9 cellular contexts compared by ENCODE assay signal in the genomic region with DNA sequence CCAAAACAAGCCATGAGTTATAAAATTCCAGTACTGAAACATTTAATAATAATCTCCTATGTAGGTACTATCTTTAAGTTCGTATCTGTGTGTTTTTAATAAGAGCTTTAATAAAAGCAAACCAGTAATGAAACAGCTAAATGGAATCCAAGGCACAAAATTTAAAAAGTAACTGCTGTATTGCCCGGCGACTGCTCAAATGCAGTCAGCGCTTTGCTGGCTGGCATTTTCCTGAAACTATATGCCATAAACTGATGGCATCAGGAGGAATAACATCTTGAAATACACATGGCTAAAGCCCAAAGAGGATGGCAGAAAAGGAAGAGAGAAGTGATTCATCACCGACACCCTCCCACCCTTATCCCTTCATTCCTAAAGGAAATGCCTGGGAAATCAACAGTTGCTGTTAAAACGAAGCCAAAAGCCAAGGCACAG.
DNase-seq lines count a peak whose midpoint lies in the region; ATAC-seq and TF ChIP-seq lines count a peak whose summit lies in the region.
"Had no signal": no experiment of that assay in that cellular context is flagged by ENCODE, and none has a peak within 500 bp of the region (broad histone marks: within the 10 kb centered on the region; RNA-seq: fewer than 3 reads in every experiment).

No MANE protein-coding gene starts in this region.

- H3K4me1 ChIP-seq in RWPE2 (ENCODE audit: insufficient read depth, poor library complexity, severe bottlenecking) (peaks cover 10% of the 10 kb centered on the region), fibroblast of lung (ENCODE audit: control insufficient read depth, extremely low read depth, insufficient read depth, low read length) (peaks cover 17% of the 10 kb centered on the region), psoas muscle (peaks cover 3% of the 10 kb centered on the region)

- WGBS in psoas muscle, 3 donors: 48 to 54% (median 52%) methylated on average over 6 of the region's 6 CpGs

- H2AFZ ChIP-seq in fibroblast of lung (ENCODE audit: low read length): no peak overlapping the region

- H4K20me1 ChIP-seq in fibroblast of lung (ENCODE audit: control insufficient read depth, extremely low read depth, insufficient read depth, low read length): no peaks in the 10 kb centered on the region

- no peaks in the 10 kb centered on the region for H3K36me3 ChIP-seq in RWPE2 (ENCODE audit: low read depth)
- H3K36me3 ChIP-seq in fibroblast of lung (ENCODE audit: control insufficient read depth, insufficient read depth, low read length): no peaks in the 10 kb centered on the region
- H3K36me3 ChIP-seq in psoas muscle (ENCODE audit: insufficient read depth in 1 of 2, low read depth in 1 of 2): no peaks in the 10 kb centered on the region

- peak; percentile 26 for DNase-seq in COLO829 (ENCODE audit: low spot score)
- no peak for DNase-seq in RWPE2 (ENCODE audit: low spot score)
- peak; percentile 35 to 75 for DNase-seq in fibroblast of lung (ENCODE audit: low read depth in 2 of 2)
- no peak for DNase-seq in psoas muscle
- DNase-seq in activated effector memory CD4-positive, alpha-beta T cell treated with Interleukin-2 at 50 U/mL for 16 hours: no peak
- DNase-seq in GDM1 (lab: John Stamatoyannopoulos, UW): no peak
- DNase-seq in OCI-M2 (lab: John Stamatoyannopoulos, UW; ENCODE audit: unreplicated experiment): no peak
- no peak for DNase-seq in NCI-H128 (lab: John Stamatoyannopoulos, UW; ENCODE audit: unreplicated experiment)
- DNase-seq: NCI-H1417 treated with DMSO at 0.1 percent for 48 hours had no signal

- H3K27me3 ChIP-seq in RWPE2 (ENCODE audit: insufficient read depth, poor library complexity, severe bottlenecking): no peaks in the 10 kb centered on the region
- no peaks in the 10 kb centered on the region for H3K27me3 ChIP-seq in fibroblast of lung (ENCODE audit: control insufficient read depth, insufficient read depth, low read length)
- no peaks in the 10 kb centered on the region for H3K27me3 ChIP-seq in psoas muscle (ENCODE audit: insufficient read depth in 3 of 3, low read length in 2 of 3)

- no peaks in the 10 kb centered on the region for H3K9me3 ChIP-seq in RWPE2 (ENCODE audit: severe bottlenecking)
- no peaks in the 10 kb centered on the region for H3K9me3 ChIP-seq in fibroblast of lung (ENCODE audit: control insufficient read depth, insufficient read depth, low read depth, low read length)
- H3K9me3 ChIP-seq in psoas muscle: no peaks in the 10 kb centered on the region

- H3K4me2 ChIP-seq in fibroblast of lung (ENCODE audit: extremely low read depth, insufficient read depth, low read length): peak overlapping the region; percentile 23

- H3K4me3 ChIP-seq in RWPE2 (ENCODE audit: severe bottlenecking) (no peak overlapping the region), fibroblast of lung (replicated peaks in 1 of 4; ENCODE audit: control extremely low read depth in 1 of 4, insufficient read depth in 1 of 4, low read depth in 3 of 4, low read length in 4 of 4) (no peak overlapping the region), psoas muscle (no peak overlapping the region)

- no peak for TF ChIP-seq CTCF in RWPE2 (IDR thresholded peaks at IDR 0.05; ENCODE audit: poor library complexity, severe bottlenecking)
- TF ChIP-seq CTCF in fibroblast of lung (conservative IDR thresholded peaks at IDR 0.05 in 1 of 2, IDR thresholded peaks at IDR 0.05 in 1 of 2; ENCODE audit: low read depth in 1 of 2, low read length in 2 of 2): no peak
- no peak for TF ChIP-seq CTCF in psoas muscle (IDR thresholded peaks at IDR 0.05)

- H3K9ac ChIP-seq in fibroblast of lung (ENCODE audit: insufficient read depth, low read length): peak overlapping the region; percentile 11

- ATAC-seq in RWPE2 (ENCODE audit: low read depth) (no peak), psoas muscle (no peak)

- H3K79me2 ChIP-seq in fibroblast of lung (ENCODE audit: control insufficient read depth, insufficient read depth, low read length): no peaks in the 10 kb centered on the region

- H3K27ac ChIP-seq in RWPE2 (ENCODE audit: poor library complexity, severe bottlenecking) (peak overlapping the region; percentile 3), fibroblast of lung (ENCODE audit: insufficient read depth, low read length) (peak overlapping the region; percentile 84), psoas muscle (peak overlapping the region; percentile 38)

- intact Hi-C loops in psoas muscle (cut with DNase I): no loop called here

Comparison
In these comparisons a context has a peak if more than half of its experiments do, and no peak if none do; other contexts are left out.
1. DNase-seq: peak in COLO829 (single experiment) and fibroblast of lung (2 of 2); none in RWPE2 (single experiment), psoas muscle (0 of 2), activated effector memory CD4-positive, alpha-beta T cell treated with Interleukin-2 at 50 U/mL for 16 hours (single experiment), GDM1 (single experiment), OCI-M2 (single experiment) and NCI-H128 (single experiment).
2. H3K27ac ChIP-seq: peak in every context shown above with its lines; median percentile 84 in fibroblast of lung; 38 in psoas muscle; 3 in RWPE2.